Comparison of ENCODE assay signal across 1 cellular context in the genomic region with DNA sequence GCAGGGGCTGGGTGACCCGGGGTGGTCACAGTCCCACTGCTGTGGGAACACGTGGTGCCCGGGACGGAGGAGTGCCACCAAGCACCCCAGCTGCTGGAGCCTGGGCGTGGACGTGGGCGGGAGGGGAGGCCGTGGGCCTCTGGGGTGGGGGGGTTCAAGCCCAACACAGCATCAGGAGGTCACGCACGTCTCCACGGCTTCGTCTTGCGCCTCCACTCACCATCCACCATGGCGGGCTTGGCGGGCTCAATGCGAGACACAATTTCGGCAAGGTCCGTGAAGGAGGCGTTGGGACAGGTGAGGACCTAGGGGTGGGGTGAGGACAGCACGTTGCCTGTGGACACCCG.
TF ChIP-seq lines count a peak whose summit lies in the region.

No MANE protein-coding gene starts in this region.

TF ChIP-seq in H1, 55 proteins besides CTCF, POLR2A, EP300 and RAD21:
- TF ChIP-seq YY1 (IDR thresholded peaks at IDR 0.05; ENCODE audit: low read depth, low read length) (no peak), MAFK (IDR thresholded peaks at IDR 0.05; ENCODE audit: low read depth, low read length) (no peak), KDM4A (IDR thresholded peaks at IDR 0.05; ENCODE audit: low read depth, low read length, severe bottlenecking) (no peak), TCF12 (IDR thresholded peaks at IDR 0.05; ENCODE audit: low read depth, low read length) (no peak), SRF (IDR thresholded peaks at IDR 0.05; ENCODE audit: low read depth, low read length) (no peak), CBX5 (IDR thresholded peaks at IDR 0.05; ENCODE audit: low read depth, low read length) (no peak)
- TF ChIP-seq, protein P1, sequence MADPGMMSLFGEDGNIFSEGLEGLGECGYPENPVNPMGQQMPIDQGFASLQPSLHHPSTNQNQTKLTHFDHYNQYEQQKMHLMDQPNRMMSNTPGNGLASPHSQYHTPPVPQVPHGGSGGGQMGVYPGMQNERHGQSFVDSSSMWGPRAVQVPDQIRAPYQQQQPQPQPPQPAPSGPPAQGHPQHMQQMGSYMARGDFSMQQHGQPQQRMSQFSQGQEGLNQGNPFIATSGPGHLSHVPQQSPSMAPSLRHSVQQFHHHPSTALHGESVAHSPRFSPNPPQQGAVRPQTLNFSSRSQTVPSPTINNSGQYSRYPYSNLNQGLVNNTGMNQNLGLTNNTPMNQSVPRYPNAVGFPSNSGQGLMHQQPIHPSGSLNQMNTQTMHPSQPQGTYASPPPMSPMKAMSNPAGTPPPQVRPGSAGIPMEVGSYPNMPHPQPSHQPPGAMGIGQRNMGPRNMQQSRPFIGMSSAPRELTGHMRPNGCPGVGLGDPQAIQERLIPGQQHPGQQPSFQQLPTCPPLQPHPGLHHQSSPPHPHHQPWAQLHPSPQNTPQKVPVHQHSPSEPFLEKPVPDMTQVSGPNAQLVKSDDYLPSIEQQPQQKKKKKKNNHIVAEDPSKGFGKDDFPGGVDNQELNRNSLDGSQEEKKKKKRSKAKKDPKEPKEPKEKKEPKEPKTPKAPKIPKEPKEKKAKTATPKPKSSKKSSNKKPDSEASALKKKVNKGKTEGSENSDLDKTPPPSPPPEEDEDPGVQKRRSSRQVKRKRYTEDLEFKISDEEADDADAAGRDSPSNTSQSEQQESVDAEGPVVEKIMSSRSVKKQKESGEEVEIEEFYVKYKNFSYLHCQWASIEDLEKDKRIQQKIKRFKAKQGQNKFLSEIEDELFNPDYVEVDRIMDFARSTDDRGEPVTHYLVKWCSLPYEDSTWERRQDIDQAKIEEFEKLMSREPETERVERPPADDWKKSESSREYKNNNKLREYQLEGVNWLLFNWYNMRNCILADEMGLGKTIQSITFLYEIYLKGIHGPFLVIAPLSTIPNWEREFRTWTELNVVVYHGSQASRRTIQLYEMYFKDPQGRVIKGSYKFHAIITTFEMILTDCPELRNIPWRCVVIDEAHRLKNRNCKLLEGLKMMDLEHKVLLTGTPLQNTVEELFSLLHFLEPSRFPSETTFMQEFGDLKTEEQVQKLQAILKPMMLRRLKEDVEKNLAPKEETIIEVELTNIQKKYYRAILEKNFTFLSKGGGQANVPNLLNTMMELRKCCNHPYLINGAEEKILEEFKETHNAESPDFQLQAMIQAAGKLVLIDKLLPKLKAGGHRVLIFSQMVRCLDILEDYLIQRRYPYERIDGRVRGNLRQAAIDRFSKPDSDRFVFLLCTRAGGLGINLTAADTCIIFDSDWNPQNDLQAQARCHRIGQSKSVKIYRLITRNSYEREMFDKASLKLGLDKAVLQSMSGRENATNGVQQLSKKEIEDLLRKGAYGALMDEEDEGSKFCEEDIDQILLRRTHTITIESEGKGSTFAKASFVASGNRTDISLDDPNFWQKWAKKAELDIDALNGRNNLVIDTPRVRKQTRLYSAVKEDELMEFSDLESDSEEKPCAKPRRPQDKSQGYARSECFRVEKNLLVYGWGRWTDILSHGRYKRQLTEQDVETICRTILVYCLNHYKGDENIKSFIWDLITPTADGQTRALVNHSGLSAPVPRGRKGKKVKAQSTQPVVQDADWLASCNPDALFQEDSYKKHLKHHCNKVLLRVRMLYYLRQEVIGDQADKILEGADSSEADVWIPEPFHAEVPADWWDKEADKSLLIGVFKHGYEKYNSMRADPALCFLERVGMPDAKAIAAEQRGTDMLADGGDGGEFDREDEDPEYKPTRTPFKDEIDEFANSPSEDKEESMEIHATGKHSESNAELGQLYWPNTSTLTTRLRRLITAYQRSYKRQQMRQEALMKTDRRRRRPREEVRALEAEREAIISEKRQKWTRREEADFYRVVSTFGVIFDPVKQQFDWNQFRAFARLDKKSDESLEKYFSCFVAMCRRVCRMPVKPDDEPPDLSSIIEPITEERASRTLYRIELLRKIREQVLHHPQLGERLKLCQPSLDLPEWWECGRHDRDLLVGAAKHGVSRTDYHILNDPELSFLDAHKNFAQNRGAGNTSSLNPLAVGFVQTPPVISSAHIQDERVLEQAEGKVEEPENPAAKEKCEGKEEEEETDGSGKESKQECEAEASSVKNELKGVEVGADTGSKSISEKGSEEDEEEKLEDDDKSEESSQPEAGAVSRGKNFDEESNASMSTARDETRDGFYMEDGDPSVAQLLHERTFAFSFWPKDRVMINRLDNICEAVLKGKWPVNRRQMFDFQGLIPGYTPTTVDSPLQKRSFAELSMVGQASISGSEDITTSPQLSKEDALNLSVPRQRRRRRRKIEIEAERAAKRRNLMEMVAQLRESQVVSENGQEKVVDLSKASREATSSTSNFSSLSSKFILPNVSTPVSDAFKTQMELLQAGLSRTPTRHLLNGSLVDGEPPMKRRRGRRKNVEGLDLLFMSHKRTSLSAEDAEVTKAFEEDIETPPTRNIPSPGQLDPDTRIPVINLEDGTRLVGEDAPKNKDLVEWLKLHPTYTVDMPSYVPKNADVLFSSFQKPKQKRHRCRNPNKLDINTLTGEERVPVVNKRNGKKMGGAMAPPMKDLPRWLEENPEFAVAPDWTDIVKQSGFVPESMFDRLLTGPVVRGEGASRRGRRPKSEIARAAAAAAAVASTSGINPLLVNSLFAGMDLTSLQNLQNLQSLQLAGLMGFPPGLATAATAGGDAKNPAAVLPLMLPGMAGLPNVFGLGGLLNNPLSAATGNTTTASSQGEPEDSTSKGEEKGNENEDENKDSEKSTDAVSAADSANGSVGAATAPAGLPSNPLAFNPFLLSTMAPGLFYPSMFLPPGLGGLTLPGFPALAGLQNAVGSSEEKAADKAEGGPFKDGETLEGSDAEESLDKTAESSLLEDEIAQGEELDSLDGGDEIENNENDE (IDR thresholded peaks at IDR 0.05; ENCODE audit: insufficient replicate concordance, low read length) = no peak
